ENCODE assay signal across 24 cellular contexts in genomic region chr1:247100676-247101279, GRCh38. TPM values are rescaled to one million over a fixed set of nuclear protein-coding genes. Genes with fewer than 3 reads are reported as not detected.
A peak's percentile ranks its signal among the peaks of the same experiment; 100 is the strongest.
DNase-seq lines count a peak whose midpoint lies in the region; ATAC-seq and TF ChIP-seq lines count a peak whose summit lies in the region.
"Had no signal": no experiment of that assay in that cellular context is flagged by ENCODE, and none has a peak within 500 bp of the region (broad histone marks: within the 10 kb centered on the region; RNA-seq: fewer than 3 reads in every experiment).

No MANE protein-coding gene starts in this region.

- BruUV-seq in PC-9 (replicated peaks; lab: Mats Ljungman, UMichigan): no TSS peak

- no peak for DNase-seq in activated naive CD4-positive, alpha-beta T cell treated with anti-CD3 and anti-CD28 coated beads for 36 hours
- no peak for DNase-seq in PC-9
- DNase-seq in endodermal cell: no peak
- DNase-seq in superior temporal gyrus (ENCODE audit: extremely low spot score): peak; percentile 2
- DNase-seq in activated T-cell treated with anti-CD3 and anti-CD28 coated beads, Interleukin-2, amount 50 U/mL, for 48 hours: no peak
- DNase-seq in stimulated activated naive B cell treated with anti-CD40 and anti-IgM and Interleukin-4, amounts not matched to agents 10 μg/mL and 1 μg/mL and 100 μg/mL, for 72 hours: no peak
- DNase-seq: BE2C; CD4-positive, CD25-positive, alpha-beta regulatory T cell; GOT3; HCEC 1CT; Kasumi-1; NCI-H1092 treated with DMSO at 0.1 percent for 48 hours; NCI-H1436; NCI-H187 treated with DMSO at 0.1 percent for 48 hours; NCI-H2107; NCI-H446; NCI-H524 treated with DMSO at 0.1 percent for 48 hours; NCI-H774; Right ventricle myocardium superior; RPMI8226 had no signal

- H3K4me3 ChIP-seq in PC-9 (0 out of 2 replicates have a peak overlapping the region, but pooled peaks have one; percentile 8), endodermal cell (ENCODE audit: low read length) (peak overlapping the region; percentile 92)
- H3K4me3 ChIP-seq: SJSA1 had no signal

- no peaks in the 10 kb centered on the region for H3K9me2 ChIP-seq in PC-9 (ENCODE audit: insufficient read depth)

- H3F3A ChIP-seq in PC-9 (ENCODE audit: insufficient read depth, low read depth): 0 out of 2 replicates have a peak, but pooled peaks cover 5% of the 10 kb centered on the region

- ATAC-seq in stimulated activated naive B cell treated with anti-CD40 and anti-IgM and Interleukin-4, amounts not matched to agents 10 μg/mL and 1 μg/mL and 100 μg/mL, for 72 hours (replicated peaks): no peak
- no peak for ATAC-seq in GM18505 (IDR thresholded peaks at IDR 0.05; ENCODE audit: unreplicated experiment)

- H3K27me3 ChIP-seq in PC-9 (ENCODE audit: insufficient read depth, low read depth): no peaks in the 10 kb centered on the region
- H3K27me3 ChIP-seq in endodermal cell (ENCODE audit: control insufficient read depth, insufficient read depth, low read length, poor library complexity, severe bottlenecking): no peaks in the 10 kb centered on the region
- H3K27me3 ChIP-seq: BE2C, SJSA1 had no signal

- H3K9me3 ChIP-seq in PC-9 (ENCODE audit: insufficient read depth, low read depth) (peaks cover 22% of the 10 kb centered on the region), endodermal cell (ENCODE audit: control insufficient read depth, low read length) (peaks cover 54% of the 10 kb centered on the region)

- H3K27me3 Mint-ChIP-seq in activated naive CD4-positive, alpha-beta T cell treated with anti-CD3 and anti-CD28 coated beads, Interleukin-2, amount 50 U/mL, for 24 hours: no peaks in the 10 kb centered on the region
- H3K27me3 Mint-ChIP-seq in activated naive CD4-positive, alpha-beta T cell treated with anti-CD3 and anti-CD28 coated beads for 36 hours (ENCODE audit: low read depth): no peaks in the 10 kb centered on the region
- H3K27me3 Mint-ChIP-seq in endodermal cell (ENCODE audit: insufficient read depth): no peaks in the 10 kb centered on the region
- peaks cover 5 to 6% of the 10 kb centered on the region in 2 donors for H3K27me3 Mint-ChIP-seq in stimulated activated naive B cell treated with anti-CD40 and anti-IgM and Interleukin-4, amounts not matched to agents 10 μg/mL and 1 μg/mL and 100 μg/mL, for 72 hours

- CTCF ChIA-PET in activated naive CD4-positive, alpha-beta T cell treated with anti-CD3 and anti-CD28 coated beads for 36 hours (lab: Charles Lee): no interaction called here
- CTCF ChIA-PET in PC-9 (lab: Charles Lee): no interaction called here

- H3K36me3 Mint-ChIP-seq in activated naive CD4-positive, alpha-beta T cell treated with anti-CD3 and anti-CD28 coated beads, Interleukin-2, amount 50 U/mL, for 24 hours: peaks cover 51% of the 10 kb centered on the region
- peaks cover 66% of the 10 kb centered on the region for H3K36me3 Mint-ChIP-seq in activated naive CD4-positive, alpha-beta T cell treated with anti-CD3 and anti-CD28 coated beads for 36 hours (ENCODE audit: low read depth)
- H3K36me3 Mint-ChIP-seq in endodermal cell (ENCODE audit: low read depth): peaks cover 61% of the 10 kb centered on the region
- peaks cover 65 to 71% of the 10 kb centered on the region in 2 donors for H3K36me3 Mint-ChIP-seq in stimulated activated naive B cell treated with anti-CD40 and anti-IgM and Interleukin-4, amounts not matched to agents 10 μg/mL and 1 μg/mL and 100 μg/mL, for 72 hours

- peaks cover 11% of the 10 kb centered on the region for H3K9me3 Mint-ChIP-seq in activated naive CD4-positive, alpha-beta T cell treated with anti-CD3 and anti-CD28 coated beads, Interleukin-2, amount 50 U/mL, for 24 hours
- peaks cover 56% of the 10 kb centered on the region for H3K9me3 Mint-ChIP-seq in activated naive CD4-positive, alpha-beta T cell treated with anti-CD3 and anti-CD28 coated beads for 36 hours
- peaks cover 57% of the 10 kb centered on the region for H3K9me3 Mint-ChIP-seq in endodermal cell
- H3K9me3 Mint-ChIP-seq in stimulated activated naive B cell treated with anti-CD40 and anti-IgM and Interleukin-4, amounts not matched to agents 10 μg/mL and 1 μg/mL and 100 μg/mL, for 72 hours: peaks cover 10 to 19% of the 10 kb centered on the region in 2 donors

- H3K4me3 Mint-ChIP-seq in activated naive CD4-positive, alpha-beta T cell treated with anti-CD3 and anti-CD28 coated beads, Interleukin-2, amount 50 U/mL, for 24 hours: peak overlapping the region; percentile 11
- H3K4me3 Mint-ChIP-seq in activated naive CD4-positive, alpha-beta T cell treated with anti-CD3 and anti-CD28 coated beads for 36 hours: no peak overlapping the region
- H3K4me3 Mint-ChIP-seq in endodermal cell: no peak overlapping the region
- H3K4me3 Mint-ChIP-seq in stimulated activated naive B cell treated with anti-CD40 and anti-IgM and Interleukin-4, amounts not matched to agents 10 μg/mL and 1 μg/mL and 100 μg/mL, for 72 hours: no peak overlapping the region

- no peak overlapping the region for H3K4me2 ChIP-seq in PC-9

- TF ChIP-seq POLR2A in GM18505 (IDR thresholded peaks at IDR 0.05; ENCODE audit: borderline replicate concordance, extremely low read depth, insufficient read depth, insufficient read length): no peak

- H2AFZ ChIP-seq in PC-9: no peak overlapping the region

- intact Hi-C loops in activated naive CD4-positive, alpha-beta T cell treated with anti-CD3 and anti-CD28 coated beads for 36 hours (cut with micrococcal nuclease): loop anchor here (5.0 kb wide), 1 partner anchor 533 kb away; the partner anchor contains the start of genes CNST and TFB2M
- intact Hi-C loops in PC-9 (cut with micrococcal nuclease; ENCODE audit: unreplicated experiment): loop anchor here (5.0 kb wide), 1 partner anchor 232 kb away; the partner anchor contains the start of gene ZNF496

- H3K9ac ChIP-seq in endodermal cell (ENCODE audit: extremely low read depth, low read length, poor library complexity, severe bottlenecking): no peak overlapping the region

- WGBS in endodermal cell (ENCODE audit: insufficient coverage in 1 of 2, insufficient read length in 1 of 2), 2 experiments: 97 to 99% methylated on average over 8 to 9 of the region's 9 CpGs

- H3K4me1 Mint-ChIP-seq in activated naive CD4-positive, alpha-beta T cell treated with anti-CD3 and anti-CD28 coated beads, Interleukin-2, amount 50 U/mL, for 24 hours: peaks cover 17% of the 10 kb centered on the region
- H3K4me1 Mint-ChIP-seq in activated naive CD4-positive, alpha-beta T cell treated with anti-CD3 and anti-CD28 coated beads for 36 hours (ENCODE audit: low read depth): peaks cover 17% of the 10 kb centered on the region
- peaks cover 18% of the 10 kb centered on the region for H3K4me1 Mint-ChIP-seq in endodermal cell
- H3K4me1 Mint-ChIP-seq in stimulated activated naive B cell treated with anti-CD40 and anti-IgM and Interleukin-4, amounts not matched to agents 10 μg/mL and 1 μg/mL and 100 μg/mL, for 72 hours: peaks cover 6 to 8% of the 10 kb centered on the region in 2 donors

- H3K79me2 ChIP-seq in PC-9 (ENCODE audit: low read depth): peaks cover 6% of the 10 kb centered on the region

- H3K27ac Mint-ChIP-seq in activated naive CD4-positive, alpha-beta T cell treated with anti-CD3 and anti-CD28 coated beads, Interleukin-2, amount 50 U/mL, for 24 hours: no peak overlapping the region
- H3K27ac Mint-ChIP-seq in activated naive CD4-positive, alpha-beta T cell treated with anti-CD3 and anti-CD28 coated beads for 36 hours: no peak overlapping the region
- H3K27ac Mint-ChIP-seq in endodermal cell: no peak overlapping the region
- no peak overlapping the region for H3K27ac Mint-ChIP-seq in stimulated activated naive B cell treated with anti-CD40 and anti-IgM and Interleukin-4, amounts not matched to agents 10 μg/mL and 1 μg/mL and 100 μg/mL, for 72 hours
- H3K27ac Mint-ChIP-seq: CD4-positive, CD25-positive, alpha-beta regulatory T cell had no signal

- H3K36me3 ChIP-seq in PC-9 (ENCODE audit: low read depth): peaks cover 26% of the 10 kb centered on the region
- peaks cover 55% of the 10 kb centered on the region for H3K36me3 ChIP-seq in endodermal cell (ENCODE audit: control insufficient read depth, insufficient read depth, low read length)

- 0 out of 2 replicates have a peak, but pooled peaks cover 4% of the 10 kb centered on the region for H3K4me1 ChIP-seq in PC-9 (replicated peaks; ENCODE audit: insufficient read depth)
- no peaks in the 10 kb centered on the region for H3K4me1 ChIP-seq in endodermal cell (ENCODE audit: control insufficient read depth, insufficient read depth, low read length)
- H3K4me1 ChIP-seq: BE2C had no signal

- H4K20me1 ChIP-seq in PC-9 (ENCODE audit: insufficient read depth): no peaks in the 10 kb centered on the region

- TF ChIP-seq CTCF in PC-9 (conservative IDR thresholded peaks at IDR 0.05) (no peak), endodermal cell (conservative IDR thresholded peaks at IDR 0.05) (no peak)

- POLR2A ChIA-PET in PC-9 (lab: Charles Lee; ENCODE audit: unreplicated experiment): no interaction called here

- H3K27ac ChIP-seq in PC-9 (no peak overlapping the region), endodermal cell (ENCODE audit: low read depth, low read length) (no peak overlapping the region)
- H3K27ac ChIP-seq: 22Rv1, SJSA1 had no signal

RNA-seq across cellular contexts. Expression of gene ZNF669, which starts 3.4 kb away (rescaled TPM):
- total RNA-seq in activated naive CD4-positive, alpha-beta T cell treated with anti-CD3 and anti-CD28 coated beads for 36 hours: 1 to 10 TPM; 8.2 to 8.4 TPM
- 5.3 and 7.0 TPM in 2 replicates for total RNA-seq in PC-9 (2021)
- total RNA-seq in endodermal cell: 10 to 100 TPM; 14.3 to 20.6 TPM
- 14.8 TPM for polyA plus RNA-seq in endodermal cell (2013, experiment 1 of 2)
- 13.7 TPM for polyA plus RNA-seq in endodermal cell (2013, experiment 2 of 2)

RNA-seq across cellular contexts. Expression of gene ZNF670, which starts 22.2 kb away (rescaled TPM):
- total RNA-seq in activated naive CD4-positive, alpha-beta T cell treated with anti-CD3 and anti-CD28 coated beads for 36 hours: 1 to 10 TPM; 4.1 to 4.3 TPM
- total RNA-seq in PC-9 (2021) (2.4 and 2.5 TPM in 2 replicates), endodermal cell (10 to 100 TPM; 10.9 to 15.7 TPM)
- 14.0 TPM for polyA plus RNA-seq in endodermal cell (2013, experiment 1 of 2)
- polyA plus RNA-seq in endodermal cell (2013, experiment 2 of 2): 13.1 TPM
